In the genomic region with DNA sequence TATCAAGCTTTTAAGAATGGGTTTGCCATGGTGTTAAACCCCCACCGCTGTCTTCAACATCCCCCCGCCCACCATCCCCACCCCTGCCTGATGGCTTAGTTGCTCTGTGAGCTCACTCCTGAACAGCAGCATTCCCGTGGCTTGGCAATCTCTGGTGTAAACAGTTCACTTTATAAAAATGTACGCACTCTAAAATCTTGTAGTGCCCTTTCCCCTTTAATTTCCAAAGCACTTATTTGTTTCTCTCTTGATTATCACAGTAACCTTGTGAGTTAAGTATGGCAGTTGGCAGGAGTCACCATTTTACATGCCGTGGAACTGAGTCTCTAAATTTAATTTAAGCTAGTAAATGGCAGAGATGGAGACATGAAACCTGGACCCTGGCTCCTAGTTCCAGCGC, we compare ENCODE assay signal across 11 cellular contexts.
DNase-seq lines count a peak whose midpoint lies in the region; ATAC-seq and TF ChIP-seq lines count a peak whose summit lies in the region.
"Had no signal": no experiment of that assay in that cellular context is flagged by ENCODE, and none has a peak within 500 bp of the region (broad histone marks: within the 10 kb centered on the region; RNA-seq: fewer than 3 reads in every experiment).

No MANE protein-coding gene starts in this region.

- CTCF ChIA-PET in HEK293T (lab: Yijun Ruan, JAX): interaction anchor here (0.6 to 2.2 kb wide), 5 partner anchors 16 to 135 kb away, joined by 3 to 5 read pairs (median 3); no protein-coding TSS in a partner anchor

- H3K9me3 Mint-ChIP-seq in activated T-cell treated with anti-CD3 and anti-CD28 coated beads, Interleukin-2, amount 50 U/mL, for 24 hours: peaks cover 2% of the 10 kb centered on the region

- no peak overlapping the region for H3K4me3 Mint-ChIP-seq in activated T-cell treated with anti-CD3 and anti-CD28 coated beads, Interleukin-2, amount 50 U/mL, for 24 hours

- in situ Hi-C loops in transverse colon (cut with MboI; ENCODE audit: low pct_ligation_motif_present in 1 of 4, low pct_unique_long_range_greater_than_20kb in 1 of 4, low sequenced_read_pairs in 3 of 4): no loop called here

- TF ChIP-seq POLR2A in adrenal gland (IDR thresholded peaks at IDR 0.05) (no peak), transverse colon (IDR thresholded peaks at IDR 0.05) (no peak)

- H3K4me1 ChIP-seq in adrenal gland (replicated peaks in 1 of 2) (peaks cover 55 to 86% of the 10 kb centered on the region in 2 donors), left lung (peaks cover 14 to 58% of the 10 kb centered on the region in 2 donors), transverse colon (peaks cover 53 to 87% (median 78%) of the 10 kb centered on the region in 4 donors)

- POLR2A ChIA-PET in HEK293T (lab: Yijun Ruan, JAX): interaction anchor here (1.0 to 1.4 kb wide), 3 partner anchors 46 to 51 kb away, joined by 3 read pairs; no protein-coding TSS in a partner anchor

- H3K27me3 Mint-ChIP-seq in activated T-cell treated with anti-CD3 and anti-CD28 coated beads, Interleukin-2, amount 50 U/mL, for 24 hours: no peaks in the 10 kb centered on the region

- peaks cover 74% of the 10 kb centered on the region for H3K36me3 Mint-ChIP-seq in activated T-cell treated with anti-CD3 and anti-CD28 coated beads, Interleukin-2, amount 50 U/mL, for 24 hours (ENCODE audit: low read depth)

- H3K27me3 ChIP-seq in adrenal gland (no peaks in the 10 kb centered on the region), left lung (no peaks in the 10 kb centered on the region), transverse colon (no peaks in the 10 kb centered on the region)

- no peak for TF ChIP-seq CTCF in adrenal gland (IDR thresholded peaks at IDR 0.05)
- no peak for TF ChIP-seq CTCF in left lung (IDR thresholded peaks at IDR 0.05)
- no peak for TF ChIP-seq CTCF in transverse colon (IDR thresholded peaks at IDR 0.05)

- no peak for TF ChIP-seq EP300 in transverse colon (IDR thresholded peaks at IDR 0.05; ENCODE audit: low read depth)

- peak; percentile 73 for ATAC-seq in left lung
- no peak for ATAC-seq in GM18498 (IDR thresholded peaks at IDR 0.05; ENCODE audit: unreplicated experiment)

- WGBS in adrenal gland, 4 donors: 53 to 62% (median 57%) methylated on average over 6 of the region's 6 CpGs
- WGBS in transverse colon (ENCODE audit: low coverage in 1 of 2), 2 donors: 53 to 60% methylated on average over 6 of the region's 6 CpGs

- H3K36me3 ChIP-seq in adrenal gland (replicated peaks in 1 of 2): no peaks in the 10 kb centered on the region
- H3K36me3 ChIP-seq in left lung: peaks cover 0 to 13% of the 10 kb centered on the region in 2 donors
- H3K36me3 ChIP-seq in transverse colon: no peaks in the 10 kb centered on the region

- H3K4me3 ChIP-seq in adrenal gland: no peak overlapping the region
- H3K4me3 ChIP-seq in left lung: no peak overlapping the region
- no peak overlapping the region for H3K4me3 ChIP-seq in transverse colon

- intact Hi-C loops in adrenal gland (cut with DNase I) (no loop called here), left lung (cut with DNase I) (no loop called here), transverse colon (cut with DNase I; ENCODE audit: low total_unique reads) (loop anchor here (10.0 kb wide), 1 partner anchor 53 kb away; no protein-coding TSS in a partner anchor)

- peak overlapping the region; percentile 88 for H3K27ac Mint-ChIP-seq in activated T-cell treated with anti-CD3 and anti-CD28 coated beads, Interleukin-2, amount 50 U/mL, for 24 hours

- DNase-seq in activated T-cell treated with anti-CD3 and anti-CD28 coated beads, Interleukin-2, amount 50 U/mL, for 24 hours: no peak
- DNase-seq in activated T-cell treated with anti-CD3 and anti-CD28 coated beads for 4 hours (no peak), adrenal gland (no peak), left lung (peak in 1 of 2 donors; percentile 54), transverse colon (no peak), H4 (ENCODE audit: low spot score) (no peak), HEK293T (ENCODE audit: extremely low spot score) (no peak)
- DNase-seq: activated effector memory CD4-positive, alpha-beta T cell treated with Interleukin-2 at 50 U/mL for 16 hours; effector CD4-positive, alpha-beta T cell; GF-D8 had no signal

- peak overlapping the region in 4 of 5 donors; percentile 25 to 75 (median 59) for H3K27ac ChIP-seq in adrenal gland
- peak overlapping the region; percentile 20 to 28 for H3K27ac ChIP-seq in left lung
- H3K27ac ChIP-seq in transverse colon: peak overlapping the region; percentile 71 to 84 (median 78)

- no peaks in the 10 kb centered on the region for H3K9me3 ChIP-seq in adrenal gland (replicated peaks in 1 of 3)
- H3K9me3 ChIP-seq in left lung: no peaks in the 10 kb centered on the region
- H3K9me3 ChIP-seq in transverse colon: no peaks in the 10 kb centered on the region

- H3K4me1 Mint-ChIP-seq in activated T-cell treated with anti-CD3 and anti-CD28 coated beads, Interleukin-2, amount 50 U/mL, for 24 hours (ENCODE audit: low read depth): peaks cover 86% of the 10 kb centered on the region

TF ChIP-seq in HEK293T, 16 proteins besides CTCF, POLR2A, EP300 and RAD21:
- no peak for TF ChIP-seq LEF1 (IDR thresholded peaks at IDR 0.05; ENCODE audit: borderline replicate concordance)
- TF ChIP-seq FOXK2 (IDR thresholded peaks at IDR 0.05): no peak
- TF ChIP-seq FOXA1 (IDR thresholded peaks at IDR 0.05): no peak

Comparison
In these comparisons a context has a peak if more than half of its experiments do, and no peak if none do; other contexts are left out.
1. H3K27ac ChIP-seq: peak in every context shown above with its lines; median percentile 78 in transverse colon; 59 in adrenal gland; 24 in left lung.